In the genomic region with DNA sequence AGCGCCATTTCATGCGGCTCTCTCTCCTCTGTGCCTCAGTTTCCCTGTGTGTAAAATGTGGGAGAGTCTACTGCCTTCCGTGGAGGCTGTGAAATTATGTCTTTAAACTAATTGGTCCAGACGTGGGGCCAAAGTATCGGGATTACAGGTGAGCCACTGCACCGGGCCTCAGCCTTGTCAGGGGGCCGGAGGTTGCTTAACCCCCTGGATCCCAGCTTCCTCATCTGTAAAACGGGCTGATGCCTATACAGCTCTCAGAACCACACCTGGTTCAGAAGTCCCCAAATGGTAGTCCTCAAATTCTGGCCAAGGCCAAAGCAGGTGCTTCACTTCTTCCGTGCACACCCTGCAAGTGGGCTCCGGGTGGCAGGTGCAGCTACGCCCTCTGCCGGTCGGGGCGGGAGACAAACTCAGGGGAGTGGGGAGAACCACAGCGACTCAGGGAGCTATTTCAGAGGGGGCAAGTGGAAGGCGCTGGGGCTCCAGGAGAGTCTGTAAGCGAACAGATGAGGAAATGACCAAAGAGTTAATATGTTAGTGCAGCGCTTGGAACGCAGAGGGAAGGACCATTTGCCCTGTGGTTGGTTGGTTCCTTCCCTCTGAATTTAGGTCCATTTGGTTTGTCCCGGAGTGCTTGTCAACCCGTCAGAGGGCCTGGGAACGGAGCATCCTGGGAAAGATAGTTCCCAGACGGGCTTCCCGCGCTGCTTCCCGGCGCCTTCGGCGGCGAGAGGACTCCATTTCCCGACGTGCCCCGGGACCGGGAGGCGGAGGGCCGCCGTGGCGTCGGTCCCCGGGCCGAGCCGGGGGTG, we compare ENCODE assay signal across 1 cellular context.
TF ChIP-seq lines count a peak whose summit lies in the region.

A gene (plus strand): TSS at position 812 of the 812 bp plus-strand sequence. CDS start 135 bp downstream, outside the sequence.

TF ChIP-seq in K562, 482 proteins besides CTCF, POLR2A, EP300 and RAD21 (continued from another document and continues in another):
- TF ChIP-seq XRCC4 (IDR thresholded peaks at IDR 0.05; ENCODE audit: extremely low read depth, insufficient read depth, insufficient read length) (no peak), MAFK (IDR thresholded peaks at IDR 0.05; ENCODE audit: low read length) (no peak), ZNF75A (CRISPR knock-in tag; IDR thresholded peaks at IDR 0.05) (no peak), LARP7 (IDR thresholded peaks at IDR 0.05) (no peak; the same call in 1 of the 2 replicates), NELFE (IDR thresholded peaks at IDR 0.05; ENCODE audit: insufficient read depth, insufficient read length) (no peak), MEIS2 (IDR thresholded peaks at IDR 0.05; ENCODE audit: partially characterized antibody) (peak; percentile 82), NBN (IDR thresholded peaks at IDR 0.05; ENCODE audit: low read depth) (peak; percentile 79; the same call in 1 of the 2 replicates), MXI1 (IDR thresholded peaks at IDR 0.05; ENCODE audit: low read depth, low read length) (no peak), FOXK2 (conservative IDR thresholded peaks at IDR 0.05 in 1 of 2, IDR thresholded peaks at IDR 0.05 in 1 of 2; ENCODE audit: low read depth in 2 of 2) (peak in 1 of 2 experiments; percentile 100; a peak in 2 of 4 replicates), ZNF644 (tag; IDR thresholded peaks at IDR 0.05; ENCODE audit: low read depth) (peak; percentile 79; the same call in 1 of the 2 replicates), LCOR (CRISPR knock-in tag; IDR thresholded peaks at IDR 0.05) (0 out of 2 replicates have a peak, but pooled peaks have one; percentile 20), ILK (tag; IDR thresholded peaks at IDR 0.05; ENCODE audit: borderline replicate concordance, low read depth) (no peak), ZNF121 (CRISPR knock-in tag; conservative IDR thresholded peaks at IDR 0.05) (no peak), ZNF175 (CRISPR knock-in tag; IDR thresholded peaks at IDR 0.05; ENCODE audit: low read depth) (no peak), ZNF699 (CRISPR knock-in tag; IDR thresholded peaks at IDR 0.05; ENCODE audit: insufficient replicate concordance) (no peak), ZNF785 (CRISPR knock-in tag; IDR thresholded peaks at IDR 0.05) (no peak), ZNF584 (CRISPR knock-in tag; IDR thresholded peaks at IDR 0.05; ENCODE audit: low read depth) (0 out of 2 replicates have a peak, but pooled peaks have one; percentile 49), PHF21A (IDR thresholded peaks at IDR 0.05; ENCODE audit: borderline replicate concordance, low read depth) (no peak), DDX20 (tag; IDR thresholded peaks at IDR 0.05; ENCODE audit: low read depth) (no peak), L3MBTL2 (IDR thresholded peaks at IDR 0.05) (peak; percentile 97), CC2D1A (IDR thresholded peaks at IDR 0.05) (peak; percentile 61; the same call in 1 of the 2 replicates), HDAC8 (tag; IDR thresholded peaks at IDR 0.05) (no peak), RB1 (IDR thresholded peaks at IDR 0.05; ENCODE audit: low read depth) (peak; percentile 51; the same call in 1 of the 2 replicates), MTA1 (IDR thresholded peaks at IDR 0.05; ENCODE audit: borderline replicate concordance) (peak; percentile 44; the same call in 1 of the 2 replicates), RBM17 (IDR thresholded peaks at IDR 0.05; ENCODE audit: borderline replicate concordance, low read depth, low read length) (no peak), TARDBP (IDR thresholded peaks at IDR 0.05) (no peak), FOXA1 (IDR thresholded peaks at IDR 0.05; ENCODE audit: borderline replicate concordance) (no peak), SRSF9 (IDR thresholded peaks at IDR 0.05; ENCODE audit: borderline replicate concordance, low read depth, low read length) (no peak), RCOR1 (IDR thresholded peaks at IDR 0.05; ENCODE audit: borderline replicate concordance in 1 of 2, low read depth in 2 of 2, low read length in 2 of 2) (no peak; a peak in 1 of 4 replicates), ZNF311 (CRISPR knock-in tag; IDR thresholded peaks at IDR 0.05) (no peak), XRCC5 (IDR thresholded peaks at IDR 0.05; ENCODE audit: low read depth, low read length) (peak; percentile 97), ZNF174 (CRISPR knock-in tag; IDR thresholded peaks at IDR 0.05) (no peak), ZNF76 (CRISPR knock-in tag; IDR thresholded peaks at IDR 0.05; ENCODE audit: borderline replicate concordance) (no peak), NFIX (CRISPR knock-in tag; IDR thresholded peaks at IDR 0.05; ENCODE audit: low read depth) (no peak), ZNF717 (CRISPR knock-in tag; IDR thresholded peaks at IDR 0.05) (no peak), GTF2F1 (IDR thresholded peaks at IDR 0.05; ENCODE audit: low read depth, low read length) (no peak), ZBTB17 (CRISPR knock-in tag; IDR thresholded peaks at IDR 0.05) (no peak), CXXC5 (CRISPR knock-in tag; IDR thresholded peaks at IDR 0.05) (peak; percentile 94), HNRNPUL1 (IDR thresholded peaks at IDR 0.05; ENCODE audit: low read length) (no peak), ZFPM2 (CRISPR knock-in tag; IDR thresholded peaks at IDR 0.05) (no peak), TEAD2 (tag; IDR thresholded peaks at IDR 0.05) (no peak), HDAC2 (IDR thresholded peaks at IDR 0.05) (peak; percentile 87), CBFA2T2 (conservative IDR thresholded peaks at IDR 0.05) (no peak), E2F3 (CRISPR knock-in tag; IDR thresholded peaks at IDR 0.05) (no peak), NR2F6 (CRISPR knock-in tag; IDR thresholded peaks at IDR 0.05) (no peak), ZBED1 (IDR thresholded peaks at IDR 0.05) (no peak)
- TF ChIP-seq, protein P1, sequence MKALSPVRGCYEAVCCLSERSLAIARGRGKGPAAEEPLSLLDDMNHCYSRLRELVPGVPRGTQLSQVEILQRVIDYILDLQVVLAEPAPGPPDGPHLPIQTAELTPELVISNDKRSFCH (CRISPR knock-in tag; IDR thresholded peaks at IDR 0.05) = no peak
- TF ChIP-seq, protein P1 (tag; IDR thresholded peaks at IDR 0.05) = 0 out of 2 replicates have a peak, but pooled peaks have one; percentile 52
- TF ChIP-seq, protein P2, sequence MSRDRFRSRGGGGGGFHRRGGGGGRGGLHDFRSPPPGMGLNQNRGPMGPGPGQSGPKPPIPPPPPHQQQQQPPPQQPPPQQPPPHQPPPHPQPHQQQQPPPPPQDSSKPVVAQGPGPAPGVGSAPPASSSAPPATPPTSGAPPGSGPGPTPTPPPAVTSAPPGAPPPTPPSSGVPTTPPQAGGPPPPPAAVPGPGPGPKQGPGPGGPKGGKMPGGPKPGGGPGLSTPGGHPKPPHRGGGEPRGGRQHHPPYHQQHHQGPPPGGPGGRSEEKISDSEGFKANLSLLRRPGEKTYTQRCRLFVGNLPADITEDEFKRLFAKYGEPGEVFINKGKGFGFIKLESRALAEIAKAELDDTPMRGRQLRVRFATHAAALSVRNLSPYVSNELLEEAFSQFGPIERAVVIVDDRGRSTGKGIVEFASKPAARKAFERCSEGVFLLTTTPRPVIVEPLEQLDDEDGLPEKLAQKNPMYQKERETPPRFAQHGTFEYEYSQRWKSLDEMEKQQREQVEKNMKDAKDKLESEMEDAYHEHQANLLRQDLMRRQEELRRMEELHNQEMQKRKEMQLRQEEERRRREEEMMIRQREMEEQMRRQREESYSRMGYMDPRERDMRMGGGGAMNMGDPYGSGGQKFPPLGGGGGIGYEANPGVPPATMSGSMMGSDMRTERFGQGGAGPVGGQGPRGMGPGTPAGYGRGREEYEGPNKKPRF (IDR thresholded peaks at IDR 0.05; ENCODE audit: low read depth, low read length) = no peak
- TF ChIP-seq, protein P3, sequence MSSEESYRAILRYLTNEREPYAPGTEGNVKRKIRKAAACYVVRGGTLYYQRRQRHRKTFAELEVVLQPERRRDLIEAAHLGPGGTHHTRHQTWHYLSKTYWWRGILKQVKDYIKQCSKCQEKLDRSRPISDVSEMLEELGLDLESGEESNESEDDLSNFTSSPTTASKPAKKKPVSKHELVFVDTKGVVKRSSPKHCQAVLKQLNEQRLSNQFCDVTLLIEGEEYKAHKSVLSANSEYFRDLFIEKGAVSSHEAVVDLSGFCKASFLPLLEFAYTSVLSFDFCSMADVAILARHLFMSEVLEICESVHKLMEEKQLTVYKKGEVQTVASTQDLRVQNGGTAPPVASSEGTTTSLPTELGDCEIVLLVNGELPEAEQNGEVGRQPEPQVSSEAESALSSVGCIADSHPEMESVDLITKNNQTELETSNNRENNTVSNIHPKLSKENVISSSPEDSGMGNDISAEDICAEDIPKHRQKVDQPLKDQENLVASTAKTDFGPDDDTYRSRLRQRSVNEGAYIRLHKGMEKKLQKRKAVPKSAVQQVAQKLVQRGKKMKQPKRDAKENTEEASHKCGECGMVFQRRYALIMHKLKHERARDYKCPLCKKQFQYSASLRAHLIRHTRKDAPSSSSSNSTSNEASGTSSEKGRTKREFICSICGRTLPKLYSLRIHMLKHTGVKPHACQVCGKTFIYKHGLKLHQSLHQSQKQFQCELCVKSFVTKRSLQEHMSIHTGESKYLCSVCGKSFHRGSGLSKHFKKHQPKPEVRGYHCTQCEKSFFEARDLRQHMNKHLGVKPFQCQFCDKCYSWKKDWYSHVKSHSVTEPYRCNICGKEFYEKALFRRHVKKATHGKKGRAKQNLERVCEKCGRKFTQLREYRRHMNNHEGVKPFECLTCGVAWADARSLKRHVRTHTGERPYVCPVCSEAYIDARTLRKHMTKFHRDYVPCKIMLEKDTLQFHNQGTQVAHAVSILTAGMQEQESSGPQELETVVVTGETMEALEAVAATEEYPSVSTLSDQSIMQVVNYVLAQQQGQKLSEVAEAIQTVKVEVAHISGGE (CRISPR knock-in tag; IDR thresholded peaks at IDR 0.05) = peak in 1 of 3 experiments; percentile 82; a peak in 2 of 6 replicates
- TF ChIP-seq, protein P4, sequence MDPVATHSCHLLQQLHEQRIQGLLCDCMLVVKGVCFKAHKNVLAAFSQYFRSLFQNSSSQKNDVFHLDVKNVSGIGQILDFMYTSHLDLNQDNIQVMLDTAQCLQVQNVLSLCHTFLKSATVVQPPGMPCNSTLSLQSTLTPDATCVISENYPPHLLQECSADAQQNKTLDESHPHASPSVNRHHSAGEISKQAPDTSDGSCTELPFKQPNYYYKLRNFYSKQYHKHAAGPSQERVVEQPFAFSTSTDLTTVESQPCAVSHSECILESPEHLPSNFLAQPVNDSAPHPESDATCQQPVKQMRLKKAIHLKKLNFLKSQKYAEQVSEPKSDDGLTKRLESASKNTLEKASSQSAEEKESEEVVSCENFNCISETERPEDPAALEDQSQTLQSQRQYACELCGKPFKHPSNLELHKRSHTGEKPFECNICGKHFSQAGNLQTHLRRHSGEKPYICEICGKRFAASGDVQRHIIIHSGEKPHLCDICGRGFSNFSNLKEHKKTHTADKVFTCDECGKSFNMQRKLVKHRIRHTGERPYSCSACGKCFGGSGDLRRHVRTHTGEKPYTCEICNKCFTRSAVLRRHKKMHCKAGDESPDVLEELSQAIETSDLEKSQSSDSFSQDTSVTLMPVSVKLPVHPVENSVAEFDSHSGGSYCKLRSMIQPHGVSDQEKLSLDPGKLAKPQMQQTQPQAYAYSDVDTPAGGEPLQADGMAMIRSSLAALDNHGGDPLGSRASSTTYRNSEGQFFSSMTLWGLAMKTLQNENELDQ (CRISPR knock-in tag; IDR thresholded peaks at IDR 0.05; ENCODE audit: borderline replicate concordance) = no peak
- TF ChIP-seq, protein P5, sequence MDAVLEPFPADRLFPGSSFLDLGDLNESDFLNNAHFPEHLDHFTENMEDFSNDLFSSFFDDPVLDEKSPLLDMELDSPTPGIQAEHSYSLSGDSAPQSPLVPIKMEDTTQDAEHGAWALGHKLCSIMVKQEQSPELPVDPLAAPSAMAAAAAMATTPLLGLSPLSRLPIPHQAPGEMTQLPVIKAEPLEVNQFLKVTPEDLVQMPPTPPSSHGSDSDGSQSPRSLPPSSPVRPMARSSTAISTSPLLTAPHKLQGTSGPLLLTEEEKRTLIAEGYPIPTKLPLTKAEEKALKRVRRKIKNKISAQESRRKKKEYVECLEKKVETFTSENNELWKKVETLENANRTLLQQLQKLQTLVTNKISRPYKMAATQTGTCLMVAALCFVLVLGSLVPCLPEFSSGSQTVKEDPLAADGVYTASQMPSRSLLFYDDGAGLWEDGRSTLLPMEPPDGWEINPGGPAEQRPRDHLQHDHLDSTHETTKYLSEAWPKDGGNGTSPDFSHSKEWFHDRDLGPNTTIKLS (IDR thresholded peaks at IDR 0.05; ENCODE audit: borderline replicate concordance, low read depth) = peak; percentile 95
- TF ChIP-seq, protein P6, sequence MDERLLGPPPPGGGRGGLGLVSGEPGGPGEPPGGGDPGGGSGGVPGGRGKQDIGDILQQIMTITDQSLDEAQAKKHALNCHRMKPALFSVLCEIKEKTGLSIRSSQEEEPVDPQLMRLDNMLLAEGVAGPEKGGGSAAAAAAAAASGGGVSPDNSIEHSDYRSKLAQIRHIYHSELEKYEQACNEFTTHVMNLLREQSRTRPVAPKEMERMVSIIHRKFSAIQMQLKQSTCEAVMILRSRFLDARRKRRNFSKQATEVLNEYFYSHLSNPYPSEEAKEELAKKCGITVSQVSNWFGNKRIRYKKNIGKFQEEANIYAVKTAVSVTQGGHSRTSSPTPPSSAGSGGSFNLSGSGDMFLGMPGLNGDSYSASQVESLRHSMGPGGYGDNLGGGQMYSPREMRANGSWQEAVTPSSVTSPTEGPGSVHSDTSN (CRISPR knock-in tag; IDR thresholded peaks at IDR 0.05; ENCODE audit: low read depth) = no peak
- TF ChIP-seq, protein P6 (tag; conservative IDR thresholded peaks at IDR 0.05; ENCODE audit: low read depth) = 0 out of 2 replicates have a peak, but pooled peaks have one; percentile 28
- TF ChIP-seq, protein P7, sequence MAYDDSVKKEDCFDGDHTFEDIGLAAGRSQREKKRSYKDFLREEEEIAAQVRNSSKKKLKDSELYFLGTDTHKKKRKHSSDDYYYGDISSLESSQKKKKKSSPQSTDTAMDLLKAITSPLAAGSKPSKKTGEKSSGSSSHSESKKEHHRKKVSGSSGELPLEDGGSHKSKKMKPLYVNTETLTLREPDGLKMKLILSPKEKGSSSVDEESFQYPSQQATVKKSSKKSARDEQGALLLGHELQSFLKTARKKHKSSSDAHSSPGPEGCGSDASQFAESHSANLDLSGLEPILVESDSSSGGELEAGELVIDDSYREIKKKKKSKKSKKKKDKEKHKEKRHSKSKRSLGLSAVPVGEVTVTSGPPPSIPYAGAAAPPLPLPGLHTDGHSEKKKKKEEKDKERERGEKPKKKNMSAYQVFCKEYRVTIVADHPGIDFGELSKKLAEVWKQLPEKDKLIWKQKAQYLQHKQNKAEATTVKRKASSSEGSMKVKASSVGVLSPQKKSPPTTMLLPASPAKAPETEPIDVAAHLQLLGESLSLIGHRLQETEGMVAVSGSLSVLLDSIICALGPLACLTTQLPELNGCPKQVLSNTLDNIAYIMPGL (CRISPR knock-in tag; IDR thresholded peaks at IDR 0.05) = peak; percentile 79; the same call in 1 of the 2 replicates
